ENCODE assay signal across 7 cellular contexts in the genomic region with DNA sequence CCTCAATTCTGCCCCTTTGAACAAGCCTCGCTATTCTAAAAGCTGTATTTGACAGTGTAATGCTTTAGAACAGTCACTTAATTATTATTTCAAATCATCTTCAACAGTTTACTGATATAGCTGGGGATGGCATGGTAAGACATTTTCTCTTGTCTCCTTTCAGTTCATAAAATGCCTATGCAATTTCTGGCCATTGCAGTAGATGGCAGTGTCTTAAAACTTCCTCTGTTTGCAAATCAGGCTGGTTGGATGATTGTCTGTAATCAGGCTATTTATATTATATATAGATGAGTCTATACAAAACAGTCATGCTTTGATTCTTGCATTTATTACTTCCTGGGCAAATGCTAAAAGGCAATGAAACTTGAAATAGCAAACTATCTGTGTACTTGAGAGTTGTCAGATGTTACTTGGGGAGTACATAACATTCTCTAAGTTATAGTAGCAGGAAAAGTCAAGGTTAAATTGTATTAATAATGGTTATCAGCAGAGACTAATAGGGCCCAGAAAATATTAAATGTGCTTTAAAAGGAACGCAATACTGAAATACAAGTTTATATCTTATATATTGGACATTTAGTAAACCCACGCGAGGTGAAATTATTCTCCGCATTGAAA. TPM values are rescaled to one million over a fixed set of nuclear protein-coding genes. Genes with fewer than 3 reads are reported as not detected.
DNase-seq lines count a peak whose midpoint lies in the region; ATAC-seq, FAIRE-seq and TF ChIP-seq lines count a peak whose summit lies in the region.

No MANE protein-coding gene starts in this region.

- no peak for TF ChIP-seq EP300 in stomach (IDR thresholded peaks at IDR 0.05)

- WGBS in stomach, 5 donors = 82 to 86% (median 84%) methylated on average over 5 of the region's 5 CpGs

- intact Hi-C loops in stomach (cut with DNase I; ENCODE audit: low total_unique reads) = no loop called here
- intact Hi-C loops in left lung (cut with DNase I) = no loop called here

- peak; percentile 30 for FAIRE-seq in RCC 7860 (lab: Jason Lieb, UNC)

- no peak overlapping the region for H3K27ac ChIP-seq in stomach
- H3K27ac ChIP-seq in left lung = no peak overlapping the region

- H3K27me3 Mint-ChIP-seq in activated T-cell treated with anti-CD3 and anti-CD28 coated beads, Interleukin-2, amount 50 U/mL, for 4 hours (ENCODE audit: low read depth) = peaks cover 36% of the 10 kb centered on the region

- H3K9me3 Mint-ChIP-seq in activated T-cell treated with anti-CD3 and anti-CD28 coated beads, Interleukin-2, amount 50 U/mL, for 4 hours = peaks cover 7% of the 10 kb centered on the region

- TF ChIP-seq CTCF in GM10266 (IDR thresholded peaks at IDR 0.05; ENCODE audit: control insufficient read depth, insufficient read depth, low read depth, missing control alignments) = peak; percentile 55
- TF ChIP-seq CTCF in fibroblast of pulmonary artery (IDR thresholded peaks at IDR 0.05; ENCODE audit: low read length, missing control alignments) = peak; percentile 68
- TF ChIP-seq CTCF in stomach (IDR thresholded peaks at IDR 0.05) = peak in 5 of 7 experiments; percentile 19 to 48 (median 24)
- peak in 1 of 2 donors; percentile 25 for TF ChIP-seq CTCF in left lung (IDR thresholded peaks at IDR 0.05)

- no peak for ATAC-seq in left lung
- no peak for ATAC-seq in activated T-cell treated with anti-CD3 and anti-CD28 coated beads, Interleukin-2, amount 50 U/mL, for 4 hours

- H3K4me1 ChIP-seq in stomach (no peaks in the 10 kb centered on the region), left lung (no peaks in the 10 kb centered on the region)

- DNase-seq in GM10266 (ENCODE audit: extremely low spot score) (no peak), HPDE6-E6E7 (ENCODE audit: extremely low spot score) (peak; percentile 6), RCC 7860 (ENCODE audit: low spot score) (peak; percentile 30), fibroblast of pulmonary artery (ENCODE audit: low read depth) (peak; percentile 60), stomach (no peak), left lung (no peak)
- no peak for DNase-seq in activated T-cell treated with anti-CD3 and anti-CD28 coated beads, Interleukin-2, amount 50 U/mL, for 4 hours

- H3K4me3 ChIP-seq in fibroblast of pulmonary artery (replicated peaks; ENCODE audit: low read depth, low read length) (no peak overlapping the region), stomach (no peak overlapping the region), left lung (no peak overlapping the region)

- TF ChIP-seq POLR2A in stomach (IDR thresholded peaks at IDR 0.05) = no peak

- H3K27me3 ChIP-seq in stomach (peaks cover 0 to 6% (median 0%) of the 10 kb centered on the region in 3 donors), left lung (no peaks in the 10 kb centered on the region)

- no peak overlapping the region for H3K4me3 Mint-ChIP-seq in activated T-cell treated with anti-CD3 and anti-CD28 coated beads, Interleukin-2, amount 50 U/mL, for 4 hours

- H3K9me3 ChIP-seq in stomach = peaks cover 5 to 15% (median 7%) of the 10 kb centered on the region in 4 donors
- no peaks in the 10 kb centered on the region for H3K9me3 ChIP-seq in left lung

- no peaks in the 10 kb centered on the region for H3K36me3 Mint-ChIP-seq in activated T-cell treated with anti-CD3 and anti-CD28 coated beads, Interleukin-2, amount 50 U/mL, for 4 hours (ENCODE audit: insufficient read depth)

- H3K36me3 ChIP-seq in stomach (no peaks in the 10 kb centered on the region), left lung (no peaks in the 10 kb centered on the region)

- H3K4me1 Mint-ChIP-seq in activated T-cell treated with anti-CD3 and anti-CD28 coated beads, Interleukin-2, amount 50 U/mL, for 4 hours (ENCODE audit: low read depth) = no peaks in the 10 kb centered on the region

RNA-seq across cellular contexts. Expression of gene LHFPL3, which starts 55.5 kb away (rescaled TPM):
- total RNA-seq in stomach (under 1 TPM in 1 of 5 donors, not detected in 4; 0.55 TPM), left lung (not detected)
- polyA plus RNA-seq in stomach = not detected
- not detected for total RNA-seq in activated T-cell treated with anti-CD3 and anti-CD28 coated beads, Interleukin-2, amount 50 U/mL, for 4 hours

Comparison
In these comparisons a context has a peak if more than half of its experiments do, and no peak if none do; other contexts are left out.
1. DNase-seq: peak in HPDE6-E6E7 (single experiment), RCC 7860 (single experiment) and fibroblast of pulmonary artery (single experiment); none in GM10266 (single experiment), stomach (single experiment), left lung (0 of 2) and activated T-cell treated with anti-CD3 and anti-CD28 coated beads, Interleukin-2, amount 50 U/mL, for 4 hours (single experiment).